In genomic region chr4:140721088-140721421, GRCh38 we compare ENCODE assay signal across 1 cellular context.
TF ChIP-seq lines count a peak whose summit lies in the region.

No MANE protein-coding gene starts in this region.

TF ChIP-seq in GM12878, 131 proteins besides CTCF, POLR2A, EP300 and RAD21:
- 0 out of 2 replicates have a peak, but pooled peaks have one; percentile 47 for TF ChIP-seq IRF4 (IDR thresholded peaks at IDR 0.05; ENCODE audit: low read depth, low read length)
- peak; percentile 52 for TF ChIP-seq FOXK2 (IDR thresholded peaks at IDR 0.05)
- no peak for TF ChIP-seq ETV6 (conservative IDR thresholded peaks at IDR 0.05 in 1 of 2, IDR thresholded peaks at IDR 0.05 in 1 of 2; ENCODE audit: borderline replicate concordance in 1 of 2, low read depth in 1 of 2)
- no peak for TF ChIP-seq SREBF2 (IDR thresholded peaks at IDR 0.05; ENCODE audit: low read length)
- TF ChIP-seq DPF2 (IDR thresholded peaks at IDR 0.05), result 0 out of 2 replicates have a peak, but pooled peaks have one; percentile 32
- peak; percentile 54; the same call in 1 of the 2 replicates for TF ChIP-seq MTA2 (IDR thresholded peaks at IDR 0.05; ENCODE audit: low read depth)
- no peak for TF ChIP-seq MAX (IDR thresholded peaks at IDR 0.05; ENCODE audit: low read depth, low read length)
- TF ChIP-seq SPI1 (IDR thresholded peaks at IDR 0.05; ENCODE audit: borderline replicate concordance, insufficient read depth, low read depth, low read length), result peak; percentile 90
- peak; percentile 36; the same call in 1 of the 2 replicates for TF ChIP-seq NR2F1 (conservative IDR thresholded peaks at IDR 0.05)
- no peak for TF ChIP-seq EGR1 (IDR thresholded peaks at IDR 0.05; ENCODE audit: borderline replicate concordance in 1 of 2, low read depth in 2 of 2, low read length in 2 of 2)
